In genomic region chr6:36618366-36619355, GRCh38 we compare ENCODE assay signal across 18 cellular contexts. TPM values are rescaled to one million over a fixed set of nuclear protein-coding genes. Genes with fewer than 3 reads are reported as not detected.
DNase-seq lines count a peak whose midpoint lies in the region; ATAC-seq, FAIRE-seq and TF ChIP-seq lines count a peak whose summit lies in the region.
"Had no signal": no experiment of that assay in that cellular context is flagged by ENCODE, and none has a peak within 500 bp of the region (broad histone marks: within the 10 kb centered on the region; RNA-seq: fewer than 3 reads in every experiment).

No MANE protein-coding gene starts in this region.

- H3K9me3 ChIP-seq in Panc1 (ENCODE audit: control insufficient read depth, insufficient read depth, low read depth, low read length) (no peaks in the 10 kb centered on the region), H1 (ENCODE audit: insufficient read depth in 2 of 2, low read depth in 1 of 2, low read length in 1 of 2) (no peaks in the 10 kb centered on the region), small intestine (ENCODE audit: control insufficient read depth, low read depth) (no peaks in the 10 kb centered on the region)
- H3K9me3 ChIP-seq: testis had no signal

- H3K56ac ChIP-seq in H1 (replicated peaks; ENCODE audit: insufficient read length, low read depth, low read length), result no peak overlapping the region

- FAIRE-seq in H1 (lab: Jason Lieb, UNC) (no peak), small intestine (lab: Jason Lieb, UNC) (no peak)

- DNase-seq in Kasumi-1 (lab: John Stamatoyannopoulos, UW), result peak; percentile 49 to 61
- no peak for DNase-seq in Panc1 (ENCODE audit: low read depth, low spot score)
- no peak for DNase-seq in H1 (ENCODE audit: low read depth in 1 of 2, low spot score in 2 of 2)
- DNase-seq in small intestine, result peak; percentile 61
- DNase-seq in DMS53 treated with DMSO at 0.1 percent for 48 hours (lab: John Stamatoyannopoulos, UW; ENCODE audit: unreplicated experiment), result no peak
- no peak for DNase-seq in H7
- DNase-seq: activated gamma-delta T cell treated with Interleukin-2 at 50 U/mL for 16 hours; anterior cingulate cortex; CD4-positive, CD25-positive, alpha-beta regulatory T cell; GOT3; immature natural killer cell; mammary epithelial cell; MM.1S; NCI-H2107; stimulated activated CD4-positive, alpha-beta T cell treated with anti-CD3 and anti-CD28 coated beads, Interleukin-1b, Interleukin-23, amount 100 ng/mL, for 48 hours; testis; WERI-Rb-1 had no signal

- no peak overlapping the region; the same call in 1 of the 2 replicates for H2BK12ac ChIP-seq in H1 (ENCODE audit: low read depth, low read length)

- H2BK15ac ChIP-seq in H1 (ENCODE audit: low read length), result no peak overlapping the region

- H3K23ac ChIP-seq in H1 (ENCODE audit: insufficient read length), result no peak overlapping the region

- H3K4me1 ChIP-seq in Panc1 (ENCODE audit: control insufficient read depth, insufficient read depth, low read length), result peaks cover 25% of the 10 kb centered on the region
- peaks cover 0 to 2% (median 0%) of the 10 kb centered on the region in 4 experiments; a peak in 1 of 7 replicates for H3K4me1 ChIP-seq in H1 (replicated peaks in 1 of 4; ENCODE audit: control insufficient read depth in 3 of 4, insufficient read depth in 4 of 4, low read length in 3 of 4)
- peaks cover 0 to 5% of the 10 kb centered on the region in 2 donors for H3K4me1 ChIP-seq in small intestine (ENCODE audit: control insufficient read depth in 2 of 2, insufficient read depth in 1 of 2, low read depth in 1 of 2, low read length in 1 of 2)

- TF ChIP-seq EP300 in H1 (IDR thresholded peaks at IDR 0.05; ENCODE audit: borderline replicate concordance in 1 of 2, low read depth in 2 of 2, low read length in 2 of 2), result no peak

- no peak for TF ChIP-seq POLR2A in H1 (IDR thresholded peaks at IDR 0.05; ENCODE audit: control extremely low read depth in 1 of 2, low read depth in 2 of 2, low read length in 2 of 2)

- intact Hi-C loops in Panc1 (cut with micrococcal nuclease; ENCODE audit: unreplicated experiment), result loop anchor here (10.0 kb wide), 1 partner anchor 226 kb away; no protein-coding TSS in a partner anchor

- CTCF ChIA-PET in Panc1 (lab: Charles Lee) (no interaction called here), H1 (lab: Charles Lee; ENCODE audit: partially characterized antibody) (interaction anchor here (0.5 to 1.9 kb wide), 17 partner anchors 11 to 1104 kb away, joined by 3 to 16 read pairs (median 4); no protein-coding TSS in a partner anchor)

- in situ Hi-C loops in Panc1 (cut with HindIII; ENCODE audit: low pct_unique_long_range_greater_than_20kb, low sequenced_read_pairs), result no loop called here

- TF ChIP-seq RAD21 in H1 (IDR thresholded peaks at IDR 0.05 in 1 of 2, conservative IDR thresholded peaks at IDR 0.05 in 1 of 2; ENCODE audit: low read depth in 2 of 2, low read length in 2 of 2), result no peak

- no peak overlapping the region for H4K5ac ChIP-seq in H1 (ENCODE audit: insufficient read length, low read depth, low read length)

- H3K79me2 ChIP-seq in H1 (ENCODE audit: control insufficient read depth in 1 of 2, insufficient read depth in 2 of 2, low read length in 2 of 2), result no peaks in the 10 kb centered on the region

- H3K27me3 ChIP-seq in Panc1 (ENCODE audit: control insufficient read depth, insufficient read depth, low read length) (no peaks in the 10 kb centered on the region), H1 (replicated peaks in 1 of 4; ENCODE audit: control insufficient read depth in 3 of 4, extremely low read depth in 1 of 4, insufficient read depth in 3 of 4, low read length in 3 of 4) (no peaks in the 10 kb centered on the region), small intestine (ENCODE audit: control insufficient read depth in 2 of 2, insufficient read depth in 2 of 2, low read length in 2 of 2) (no peaks in the 10 kb centered on the region), H7 (ENCODE audit: control insufficient read depth, insufficient read depth, low read length) (no peaks in the 10 kb centered on the region)
- H3K27me3 ChIP-seq: testis had no signal

- no peak overlapping the region for H3K18ac ChIP-seq in H1 (ENCODE audit: extremely low read depth, low read length)

- 91% methylated on average over 10 of the region's 10 CpGs; no CpG with 5 or more reads in 1 of the 2 experiments for WGBS in H1 (ENCODE audit: extremely low coverage in 1 of 2, insufficient coverage in 1 of 2, insufficient read length in 1 of 2, insufficient replicate concordance in 2 of 2, low coverage in 1 of 2, low lambda C conversion rate in 2 of 2, missing lambda C conversion rate in 1 of 2), 2 experiments
- 79 to 81% (median 79%) methylated on average over 10 of the region's 10 CpGs for WGBS in small intestine, 3 donors

- TF ChIP-seq CTCF in Panc1 (IDR thresholded peaks at IDR 0.05) (no peak), H1 (IDR thresholded peaks at IDR 0.05; ENCODE audit: control extremely low read depth in 1 of 3, insufficient read depth in 1 of 3, low read depth in 1 of 3, low read length in 3 of 3) (no peak)

- no peak overlapping the region for H2BK20ac ChIP-seq in H1 (ENCODE audit: low read length)

- H3K27ac ChIP-seq in Panc1 (ENCODE audit: low read length) (peak overlapping the region; percentile 32; the same call in 1 of the 2 replicates), H1 (ENCODE audit: low read depth, low read length) (no peak overlapping the region), small intestine (ENCODE audit: low read depth in 1 of 2, low read length in 1 of 2) (no peak overlapping the region)
- H3K27ac ChIP-seq: testis, WERI-Rb-1 had no signal

- peak overlapping the region; percentile 65 for H4K91ac ChIP-seq in H1 (replicated peaks; ENCODE audit: insufficient read length, low read length)

- H3K36me3 ChIP-seq in Panc1 (ENCODE audit: control insufficient read depth, insufficient read depth, low read length), result no peaks in the 10 kb centered on the region
- no peaks in the 10 kb centered on the region; a peak in 1 of 8 replicates for H3K36me3 ChIP-seq in H1 (ENCODE audit: control insufficient read depth in 2 of 4, insufficient read depth in 4 of 4, low read length in 3 of 4)
- H3K36me3 ChIP-seq in small intestine (ENCODE audit: control insufficient read depth in 2 of 2, insufficient read depth in 2 of 2, low read length in 2 of 2), result peaks cover 0 to under 1% of the 10 kb centered on the region in 2 donors
- no peaks in the 10 kb centered on the region for H3K36me3 ChIP-seq in H7 (replicated peaks; ENCODE audit: control insufficient read depth, insufficient read depth, low read length)

- H3K4me3 ChIP-seq in Panc1 (ENCODE audit: low read depth in 2 of 2, low read length in 2 of 2) (no peak overlapping the region), H1 (ENCODE audit: extremely low read depth in 1 of 4, insufficient read depth in 2 of 4, low read depth in 3 of 4, low read length in 4 of 4) (no peak overlapping the region), small intestine (ENCODE audit: low read depth in 1 of 2, low read length in 2 of 2) (no peak overlapping the region), H7 (ENCODE audit: insufficient read depth, low read depth, low read length) (no peak overlapping the region)
- H3K4me3 ChIP-seq: testis had no signal

- H3K4ac ChIP-seq in H1 (replicated peaks; ENCODE audit: insufficient read length, low read depth, low read length), result no peak overlapping the region

- ATAC-seq in Panc1 (no peak), HG02981 (IDR thresholded peaks at IDR 0.05; ENCODE audit: unreplicated experiment) (no peak)

- H3K9ac ChIP-seq in H1 (replicated peaks in 1 of 4; ENCODE audit: extremely low read depth in 1 of 4, low read depth in 3 of 4, low read length in 3 of 4), result no peak overlapping the region

- H2BK120ac ChIP-seq in H1 (replicated peaks; ENCODE audit: low read depth, low read length), result no peak overlapping the region

- no peak overlapping the region for H2AFZ ChIP-seq in H1 (ENCODE audit: low read length)

- no peak overlapping the region; the same call in 1 of the 2 replicates for H4K8ac ChIP-seq in H1 (ENCODE audit: extremely low read depth, insufficient read depth, low read length)

- H4K20me1 ChIP-seq in H1 (replicated peaks in 1 of 2; ENCODE audit: control insufficient read depth in 1 of 2, insufficient read depth in 2 of 2, low read length in 2 of 2), result no peaks in the 10 kb centered on the region

- H3K23me2 ChIP-seq in H1 (ENCODE audit: low read depth, low read length), result no peaks in the 10 kb centered on the region

- no peak overlapping the region for H3K4me2 ChIP-seq in H1 (ENCODE audit: insufficient read depth in 1 of 2, low read depth in 2 of 2, low read length in 2 of 2)

- H2AK5ac ChIP-seq in H1 (ENCODE audit: low read depth, low read length), result no peak overlapping the region

- H3K79me1 ChIP-seq in H1 (ENCODE audit: low read depth, low read length), result no peaks in the 10 kb centered on the region

- H2BK5ac ChIP-seq in H1 (ENCODE audit: low read depth, low read length), result 0 out of 2 replicates have a peak overlapping the region, but pooled peaks have one; percentile 7

- BruUV-seq in Panc1 (replicated peaks; lab: Mats Ljungman, UMichigan), result no TSS peak

- POLR2A ChIA-PET in Panc1 (lab: Charles Lee) (interaction anchor here (0.5 kb wide), 1 partner anchor 9 kb away, joined by 5 read pairs; no protein-coding TSS in a partner anchor), H1 (lab: Charles Lee; ENCODE audit: partially characterized antibody) (interaction anchor here (0.9 to 2.0 kb wide), 10 partner anchors 9 to 64 kb away, joined by 3 to 9 read pairs (median 4); partner anchors contain the start of gene SRSF3)

- no peak overlapping the region for H3K14ac ChIP-seq in H1 (ENCODE audit: insufficient read length)

RNA-seq across cellular contexts. Expression of gene SRSF3, which starts 24.5 kb away (rescaled TPM):
- 356 TPM for total RNA-seq in Panc1 (2021; ENCODE audit: unreplicated experiment)
- 270 TPM for polyA plus RNA-seq in Panc1 (2012; ENCODE audit: insufficient read length)
- 689 and 705 TPM in 2 replicates for total RNA-seq in H1 (2021; fragmentation: NEBNext Ultra II Directional; extraction: Animal tissue kit (Norgen Biotek cat#: 25700))
- polyA plus RNA-seq in H1 (2011; rRNA removed), result 471 and 548 TPM in 2 replicates
- 649 TPM for polyA plus RNA-seq in H1 (2011; cell fraction: cytosol; rRNA removed)
- polyA plus RNA-seq in H1 (2011; cell fraction: nucleus; rRNA removed), result 159 TPM
- 696 to 1,158 TPM (median 791 TPM) in 4 replicates for polyA plus RNA-seq in H1 (2012, experiment 1 of 2)
- 40.8 TPM for polyA plus RNA-seq in H1 (2012, experiment 2 of 2)
- polyA plus RNA-seq in H1 (2013, experiment 1 of 2), result 293 TPM
- 286 TPM for polyA plus RNA-seq in H1 (2013, experiment 2 of 2)
- polyA minus RNA-seq in H1 (2011; rRNA and poly(A)+ RNA removed), result 323 and 336 TPM in 2 replicates
- 155 TPM for polyA minus RNA-seq in H1 (2011; cell fraction: cytosol; rRNA and poly(A)+ RNA removed)
- polyA minus RNA-seq in H1 (2011; cell fraction: nucleus; rRNA and poly(A)+ RNA removed), result 183 TPM
- polyA plus RNA-seq in small intestine, result 100 to 1,000 TPM; 115 to 311 (median 126) TPM
- total RNA-seq in H7 (2014; rRNA removed; shearing (Covaris generic)), result 111 and 171 TPM in 2 replicates

RNA-seq across cellular contexts. Expression of gene CDKN1A, which starts 59.9 kb away (rescaled TPM):
- 46.2 TPM for total RNA-seq in Panc1 (2021; ENCODE audit: unreplicated experiment)
- polyA plus RNA-seq in Panc1 (2012; ENCODE audit: insufficient read length), result 52.2 TPM
- 14.5 and 15.2 TPM in 2 replicates for total RNA-seq in H1 (2021; fragmentation: NEBNext Ultra II Directional; extraction: Animal tissue kit (Norgen Biotek cat#: 25700))
- polyA plus RNA-seq in H1 (2011; rRNA removed) (36.0 and 56.1 TPM in 2 replicates), small intestine (100 to 1,000 TPM in 2 of 3 donors, 10 to 100 TPM in 1; 96.8 to 464 (median 327) TPM)
- 26.6 TPM for polyA plus RNA-seq in H1 (2011; cell fraction: cytosol; rRNA removed)
- polyA plus RNA-seq in H1 (2011; cell fraction: nucleus; rRNA removed), result 39.2 TPM
- polyA plus RNA-seq in H1 (2012, experiment 1 of 2), result 23.5 to 37.7 TPM (median 28.4 TPM) in 4 replicates
- polyA plus RNA-seq in H1 (2012, experiment 2 of 2), result 42.7 TPM
- 15.1 TPM for polyA plus RNA-seq in H1 (2013, experiment 1 of 2)
- polyA plus RNA-seq in H1 (2013, experiment 2 of 2), result 16.1 TPM
- polyA minus RNA-seq in H1 (2011; rRNA and poly(A)+ RNA removed), result 15.5 and 20.6 TPM in 2 replicates
- polyA minus RNA-seq in H1 (2011; cell fraction: cytosol; rRNA and poly(A)+ RNA removed), result 14.0 TPM
- 33.3 TPM for polyA minus RNA-seq in H1 (2011; cell fraction: nucleus; rRNA and poly(A)+ RNA removed)
- total RNA-seq in H7 (2014; rRNA removed; shearing (Covaris generic)), result 0.28 and 0.55 TPM in 2 replicates

Comparison
In these comparisons a context has a peak if more than half of its experiments do, and no peak if none do; other contexts are left out.
1. DNase-seq: peak in Kasumi-1 (2 of 2) and small intestine (single experiment); none in Panc1 (single experiment), H1 (0 of 2), DMS53 treated with DMSO at 0.1 percent for 48 hours (single experiment) and H7 (single experiment).